Comparison of ENCODE assay signal across 14 cellular contexts in the genomic region with DNA sequence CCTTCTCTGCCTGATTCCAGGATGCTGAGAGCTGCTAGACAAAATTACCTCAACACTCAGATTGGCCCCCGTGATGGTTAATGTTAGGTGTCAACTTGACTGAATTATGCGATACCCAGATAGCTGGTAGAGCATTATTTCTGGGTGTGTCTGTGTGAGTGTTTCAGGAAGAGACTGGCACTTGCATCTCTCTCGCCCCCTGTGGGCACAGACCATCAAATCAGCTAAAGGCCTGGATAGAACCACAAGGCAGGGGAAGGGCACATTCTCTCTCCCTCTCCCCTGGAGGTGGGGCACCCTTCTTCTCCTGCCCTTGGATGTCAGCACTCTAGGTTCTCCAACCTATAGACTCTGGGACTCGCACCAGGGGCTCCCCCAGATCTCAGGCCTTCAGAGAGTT.
A peak's percentile ranks its signal among the peaks of the same experiment; 100 is the strongest.
DNase-seq lines count a peak whose midpoint lies in the region; ATAC-seq and TF ChIP-seq lines count a peak whose summit lies in the region.
"Had no signal": no experiment of that assay in that cellular context is flagged by ENCODE, and none has a peak within 500 bp of the region (broad histone marks: within the 10 kb centered on the region; RNA-seq: fewer than 3 reads in every experiment).

No MANE protein-coding gene starts in this region.

- in situ Hi-C loops in SK-MEL-5 (cut with HindIII; ENCODE audit: low pct_unique_long_range_greater_than_20kb, low sequenced_read_pairs) (no loop called here), HAP-1 (cut with MboI; ENCODE audit: low sequenced_read_pairs) (no loop called here)

- H3K27me3 ChIP-seq in mesendoderm (ENCODE audit: insufficient read depth, low read length, poor library complexity), result no peaks in the 10 kb centered on the region
- no peaks in the 10 kb centered on the region for H3K27me3 ChIP-seq in right cardiac atrium (ENCODE audit: control insufficient read depth, insufficient read depth)
- no peaks in the 10 kb centered on the region for H3K27me3 ChIP-seq in colonic mucosa
- H3K27me3 ChIP-seq in HAP-1 (ENCODE audit: low read depth), result no peaks in the 10 kb centered on the region

- H2BK15ac ChIP-seq in mesendoderm (replicated peaks; ENCODE audit: low read depth), result no peak overlapping the region

- H3K79me2 ChIP-seq in mesendoderm (ENCODE audit: control insufficient read depth, insufficient read depth, low read length), result no peaks in the 10 kb centered on the region

- H3K9me3 ChIP-seq in right cardiac atrium (ENCODE audit: control insufficient read depth, low read length) (no peaks in the 10 kb centered on the region), colonic mucosa (no peaks in the 10 kb centered on the region), HAP-1 (no peaks in the 10 kb centered on the region)

- H3K4me1 ChIP-seq in mesendoderm (ENCODE audit: control insufficient read depth, low read depth, low read length) (no peaks in the 10 kb centered on the region), right cardiac atrium (ENCODE audit: control insufficient read depth, insufficient read depth, low read length) (peaks cover 2% of the 10 kb centered on the region), colonic mucosa (no peaks in the 10 kb centered on the region), HAP-1 (no peaks in the 10 kb centered on the region)

- H3K4me3 ChIP-seq in mesendoderm (ENCODE audit: low read length) (no peak overlapping the region), right cardiac atrium (ENCODE audit: low read length) (no peak overlapping the region), colonic mucosa (no peak overlapping the region), HAP-1 (no peak overlapping the region)
- H3K4me3 ChIP-seq: PC-9 had no signal

- H3K9ac ChIP-seq in mesendoderm (ENCODE audit: low read length) (no peak overlapping the region), colonic mucosa (ENCODE audit: low read depth in 2 of 2, low read length in 2 of 2) (no peak overlapping the region)

- intact Hi-C loops in right cardiac atrium (cut with DNase I) (no loop called here), colonic mucosa (cut with DNase I) (no loop called here)

- peak; percentile 6 for DNase-seq in COLO668 (lab: John Stamatoyannopoulos, UW; ENCODE audit: unreplicated experiment)
- peak; percentile 22 for DNase-seq in HT-29 (ENCODE audit: low spot score)
- DNase-seq in SK-MEL-5 (ENCODE audit: low read depth, low spot score), result peak; percentile 4
- DNase-seq in mesendoderm, result peak; percentile 19
- no peak for DNase-seq in right cardiac atrium
- DNase-seq in colonic mucosa, result no peak
- DNase-seq in HAP-1 (ENCODE audit: low spot score in 2 of 2), result no peak
- DNase-seq: CD8-positive, alpha-beta memory T cell; NCI-H1436; NCI-H2081; NCI-H524; NK-92 treated with Interleukin-12 subunit alpha and Interleukin-12 subunit beta, amount 100 ng/mL, for 24 hours; PC-9; T-helper 17 cell had no signal

- H2AK5ac ChIP-seq in mesendoderm (ENCODE audit: low read length), result no peak overlapping the region

- H4K8ac ChIP-seq in mesendoderm (ENCODE audit: low read depth, low read length), result no peak overlapping the region

- no peaks in the 10 kb centered on the region for H3K79me1 ChIP-seq in mesendoderm (ENCODE audit: low read length)

- ATAC-seq in right cardiac atrium, result no peak
- ATAC-seq: T-helper 17 cell had no signal

- H3K18ac ChIP-seq in mesendoderm (ENCODE audit: low read length), result no peak overlapping the region

- no peaks in the 10 kb centered on the region for H3K36me3 ChIP-seq in mesendoderm (ENCODE audit: control insufficient read depth, insufficient read depth, low read length)
- H3K36me3 ChIP-seq in colonic mucosa, result no peaks in the 10 kb centered on the region
- H3K36me3 ChIP-seq in HAP-1 (replicated peaks), result no peaks in the 10 kb centered on the region

- no peak overlapping the region for H3K23ac ChIP-seq in mesendoderm (ENCODE audit: low read length)

- no CpG with 5 or more reads among the region's 4 CpGs for WGBS in mesendoderm (ENCODE audit: extremely low coverage, insufficient coverage, low lambda C conversion rate)
- 89% methylated on average over 4 of the region's 4 CpGs for WGBS in right cardiac atrium

- H2BK5ac ChIP-seq in mesendoderm (ENCODE audit: low read length), result no peak overlapping the region

- H2BK120ac ChIP-seq in mesendoderm (ENCODE audit: low read depth, low read length), result no peak overlapping the region

- no peak overlapping the region for H3K4ac ChIP-seq in mesendoderm (ENCODE audit: low read depth, low read length)

- no peak for TF ChIP-seq CTCF in colonic mucosa (IDR thresholded peaks at IDR 0.05)

- H4K5ac ChIP-seq in mesendoderm (ENCODE audit: low read length), result no peak overlapping the region

- H3K4me2 ChIP-seq in mesendoderm (ENCODE audit: low read length), result no peak overlapping the region
- H3K4me2 ChIP-seq: PC-9 had no signal

- no peak overlapping the region for H3K56ac ChIP-seq in mesendoderm (ENCODE audit: low read length)

- H3K27ac ChIP-seq in mesendoderm (ENCODE audit: low read depth, low read length) (no peak overlapping the region), right cardiac atrium (ENCODE audit: low read length) (no peak overlapping the region), colonic mucosa (no peak overlapping the region)
- H3K27ac ChIP-seq: PC-9 had no signal

Comparison
In these comparisons a context has a peak if more than half of its experiments do, and no peak if none do; other contexts are left out.
1. DNase-seq: peak in COLO668 (single experiment), HT-29 (single experiment), SK-MEL-5 (single experiment) and mesendoderm (single experiment); none in right cardiac atrium (0 of 3), colonic mucosa (single experiment) and HAP-1 (0 of 2).